14 cellular contexts compared by ENCODE assay signal in genomic region chr3:156750191-156750873, GRCh38.
DNase-seq lines count a peak whose midpoint lies in the region; ATAC-seq and TF ChIP-seq lines count a peak whose summit lies in the region.
"Had no signal": no experiment of that assay in that cellular context is flagged by ENCODE, and none has a peak within 500 bp of the region (broad histone marks: within the 10 kb centered on the region; RNA-seq: fewer than 3 reads in every experiment).

No MANE protein-coding gene starts in this region.

- peaks cover 36% of the 10 kb centered on the region for H3K4me1 Mint-ChIP-seq in endodermal cell
- peaks cover 67% of the 10 kb centered on the region for H3K4me1 Mint-ChIP-seq in nephron progenitor cell
- peaks cover 1 to 10% of the 10 kb centered on the region in 2 donors for H3K4me1 Mint-ChIP-seq in stimulated activated naive B cell treated with anti-CD40 and anti-IgM and Interleukin-4, amounts not matched to agents 10 μg/mL and 1 μg/mL and 100 μg/mL, for 72 hours
- H3K4me1 Mint-ChIP-seq: T-cell had no signal

- no peak for TF ChIP-seq CTCF in endodermal cell (conservative IDR thresholded peaks at IDR 0.05)
- no peak for TF ChIP-seq CTCF in nephron progenitor cell (IDR thresholded peaks at IDR 0.05)
- TF ChIP-seq CTCF in GM20000 (IDR thresholded peaks at IDR 0.05; ENCODE audit: extremely low read depth, missing control alignments): no peak

- WGBS in endodermal cell (ENCODE audit: insufficient coverage in 1 of 2, insufficient read length in 1 of 2), 2 experiments: 17 to 30% methylated on average over 3 of the region's 3 CpGs

- no peaks in the 10 kb centered on the region for H3K36me3 Mint-ChIP-seq in endodermal cell (ENCODE audit: low read depth)
- peaks cover 9% of the 10 kb centered on the region for H3K36me3 Mint-ChIP-seq in nephron progenitor cell (ENCODE audit: low read depth)
- peaks cover 13% of the 10 kb centered on the region in 2 donors for H3K36me3 Mint-ChIP-seq in stimulated activated naive B cell treated with anti-CD40 and anti-IgM and Interleukin-4, amounts not matched to agents 10 μg/mL and 1 μg/mL and 100 μg/mL, for 72 hours

- H3K27ac ChIP-seq in endodermal cell (ENCODE audit: low read depth, low read length): peak overlapping the region; percentile 72
- H3K27ac ChIP-seq: coronary artery, spleen had no signal

- no peaks in the 10 kb centered on the region for H3K36me3 ChIP-seq in endodermal cell (ENCODE audit: control insufficient read depth, insufficient read depth, low read length)
- H3K36me3 ChIP-seq: spleen had no signal

- H3K27me3 Mint-ChIP-seq in endodermal cell (ENCODE audit: insufficient read depth) (peaks cover 2% of the 10 kb centered on the region), nephron progenitor cell (ENCODE audit: low read depth, poor library complexity) (peaks cover 5% of the 10 kb centered on the region)
- H3K27me3 Mint-ChIP-seq in stimulated activated naive B cell treated with anti-CD40 and anti-IgM and Interleukin-4, amounts not matched to agents 10 μg/mL and 1 μg/mL and 100 μg/mL, for 72 hours: peaks cover 5 to 28% of the 10 kb centered on the region in 2 donors

- peak overlapping the region; percentile 9 for H3K9ac ChIP-seq in endodermal cell (ENCODE audit: extremely low read depth, low read length, poor library complexity, severe bottlenecking)

- H3K4me1 ChIP-seq in endodermal cell (ENCODE audit: control insufficient read depth, insufficient read depth, low read length): peaks cover 18% of the 10 kb centered on the region
- H3K4me1 ChIP-seq: spleen had no signal

- H3K27me3 ChIP-seq in endodermal cell (ENCODE audit: control insufficient read depth, insufficient read depth, low read length, poor library complexity, severe bottlenecking): no peaks in the 10 kb centered on the region
- H3K27me3 ChIP-seq: spleen had no signal

- ATAC-seq in stimulated activated naive B cell treated with anti-CD40 and anti-IgM and Interleukin-4, amounts not matched to agents 10 μg/mL and 1 μg/mL and 100 μg/mL, for 72 hours (replicated peaks): no peak
- ATAC-seq: T-cell had no signal

- peaks cover 20% of the 10 kb centered on the region for H3K9me3 ChIP-seq in endodermal cell (ENCODE audit: control insufficient read depth, low read length)

- H3K4me3 ChIP-seq in endodermal cell (ENCODE audit: low read length): no peak overlapping the region
- H3K4me3 ChIP-seq: spleen had no signal

- H3K9me3 Mint-ChIP-seq in endodermal cell (peaks cover 6% of the 10 kb centered on the region), nephron progenitor cell (peaks cover 17% of the 10 kb centered on the region)
- H3K9me3 Mint-ChIP-seq in stimulated activated naive B cell treated with anti-CD40 and anti-IgM and Interleukin-4, amounts not matched to agents 10 μg/mL and 1 μg/mL and 100 μg/mL, for 72 hours: peaks cover 8% of the 10 kb centered on the region in 2 donors

- DNase-seq in DMS 273 treated with DMSO at 0.1 percent for 48 hours (lab: John Stamatoyannopoulos, UW) (peak; percentile 20), NCI-H1105 treated with DMSO at 0.1 percent for 48 hours (lab: John Stamatoyannopoulos, UW) (peak; percentile 66), endodermal cell (peak; percentile 70), nephron progenitor cell (peak; percentile 14), NCI-H82 treated with DMSO at 0.1 percent for 48 hours (lab: John Stamatoyannopoulos, UW; ENCODE audit: unreplicated experiment) (no peak), NCI-H524 treated with DMSO at 0.1 percent for 48 hours (lab: John Stamatoyannopoulos, UW) (no peak), GM20000 (ENCODE audit: low spot score) (no peak)
- DNase-seq in stimulated activated naive B cell treated with anti-CD40 and anti-IgM and Interleukin-4, amounts not matched to agents 10 μg/mL and 1 μg/mL and 100 μg/mL, for 72 hours: no peak
- DNase-seq: activated T-cell treated with anti-CD3 and anti-CD28 coated beads for 4 hours, DND-41, kidney glomerular epithelial cell, spleen, T-cell had no signal

- H3K4me3 Mint-ChIP-seq in endodermal cell (no peak overlapping the region), nephron progenitor cell (peak overlapping the region; percentile 39)
- no peak overlapping the region for H3K4me3 Mint-ChIP-seq in stimulated activated naive B cell treated with anti-CD40 and anti-IgM and Interleukin-4, amounts not matched to agents 10 μg/mL and 1 μg/mL and 100 μg/mL, for 72 hours
- H3K4me3 Mint-ChIP-seq: T-cell had no signal

- H3K27ac Mint-ChIP-seq in endodermal cell: peak overlapping the region; percentile 92
- H3K27ac Mint-ChIP-seq in nephron progenitor cell: peak overlapping the region; percentile 92
- H3K27ac Mint-ChIP-seq in stimulated activated naive B cell treated with anti-CD40 and anti-IgM and Interleukin-4, amounts not matched to agents 10 μg/mL and 1 μg/mL and 100 μg/mL, for 72 hours: no peak overlapping the region
- H3K27ac Mint-ChIP-seq: T-cell had no signal

Comparison
In these comparisons a context has a peak if more than half of its experiments do, and no peak if none do; other contexts are left out.
1. DNase-seq: peak in DMS 273 treated with DMSO at 0.1 percent for 48 hours (single experiment), NCI-H1105 treated with DMSO at 0.1 percent for 48 hours (single experiment), endodermal cell (single experiment) and nephron progenitor cell (single experiment); none in stimulated activated naive B cell treated with anti-CD40 and anti-IgM and Interleukin-4, amounts not matched to agents 10 μg/mL and 1 μg/mL and 100 μg/mL, for 72 hours (single experiment), NCI-H82 treated with DMSO at 0.1 percent for 48 hours (single experiment), NCI-H524 treated with DMSO at 0.1 percent for 48 hours (single experiment) and GM20000 (single experiment).